ENCODE assay signal across 8 cellular contexts in genomic region chr1:101239095-101240040, GRCh38. TPM values are rescaled to one million over a fixed set of nuclear protein-coding genes. Genes with fewer than 3 reads are reported as not detected.
DNase-seq lines count a peak whose midpoint lies in the region; ATAC-seq, FAIRE-seq and TF ChIP-seq lines count a peak whose summit lies in the region.

No MANE protein-coding gene starts in this region.

- H3K27me3 Mint-ChIP-seq in stimulated activated naive B cell treated with anti-CD40 and anti-IgM and Interleukin-4, amounts not matched to agents 10 μg/mL and 1 μg/mL and 100 μg/mL, for 72 hours, result no peaks in the 10 kb centered on the region
- H3K27me3 Mint-ChIP-seq in Calu3 (ENCODE audit: unreplicated experiment), result peaks cover 63% of the 10 kb centered on the region

- H3K9me3 Mint-ChIP-seq in stimulated activated naive B cell treated with anti-CD40 and anti-IgM and Interleukin-4, amounts not matched to agents 10 μg/mL and 1 μg/mL and 100 μg/mL, for 72 hours, result no peaks in the 10 kb centered on the region
- no peaks in the 10 kb centered on the region for H3K9me3 Mint-ChIP-seq in Calu3 (ENCODE audit: low read depth, unreplicated experiment)

- peak overlapping the region; percentile 63 for H3K27ac ChIP-seq in layer of hippocampus (ENCODE audit: low read depth, low read length)

- intact Hi-C loops in Calu3 (cut with micrococcal nuclease; ENCODE audit: unreplicated experiment), result loop anchor here (2.0 to 5.0 kb wide), 2 partner anchors 237 to 319 kb away; no protein-coding TSS in a partner anchor

- TF ChIP-seq POLR2A in NB4 (IDR thresholded peaks at IDR 0.05; ENCODE audit: extremely low read depth, insufficient read length) (no peak), H54 (IDR thresholded peaks at IDR 0.05; ENCODE audit: low read depth, low read length) (no peak)

- H3K36me3 Mint-ChIP-seq in stimulated activated naive B cell treated with anti-CD40 and anti-IgM and Interleukin-4, amounts not matched to agents 10 μg/mL and 1 μg/mL and 100 μg/mL, for 72 hours, result peaks cover 35 to 36% of the 10 kb centered on the region in 2 donors
- H3K36me3 Mint-ChIP-seq in Calu3 (ENCODE audit: insufficient read depth, unreplicated experiment), result peaks cover 19% of the 10 kb centered on the region

- TF ChIP-seq CTCF in NB4 (IDR thresholded peaks at IDR 0.05; ENCODE audit: low read depth, low read length) (no peak), Calu3 (IDR thresholded peaks at IDR 0.05; ENCODE audit: unreplicated experiment) (no peak)

- H3K4me1 Mint-ChIP-seq in stimulated activated naive B cell treated with anti-CD40 and anti-IgM and Interleukin-4, amounts not matched to agents 10 μg/mL and 1 μg/mL and 100 μg/mL, for 72 hours, result peaks cover 38 to 58% of the 10 kb centered on the region in 2 donors
- H3K4me1 Mint-ChIP-seq in Calu3 (ENCODE audit: low read depth, unreplicated experiment), result peaks cover 21% of the 10 kb centered on the region

- no peak for FAIRE-seq in H54 (lab: Jason Lieb, UNC)

- peak overlapping the region; percentile 89 to 97 for H3K4me3 Mint-ChIP-seq in stimulated activated naive B cell treated with anti-CD40 and anti-IgM and Interleukin-4, amounts not matched to agents 10 μg/mL and 1 μg/mL and 100 μg/mL, for 72 hours
- H3K4me3 Mint-ChIP-seq in Calu3 (ENCODE audit: low read depth, unreplicated experiment), result no peak overlapping the region

- H3K27ac Mint-ChIP-seq in stimulated activated naive B cell treated with anti-CD40 and anti-IgM and Interleukin-4, amounts not matched to agents 10 μg/mL and 1 μg/mL and 100 μg/mL, for 72 hours, result peak overlapping the region; percentile 26
- H3K27ac Mint-ChIP-seq in Calu3 (ENCODE audit: unreplicated experiment), result no peak overlapping the region

- peaks cover 2% of the 10 kb centered on the region for H3K27me3 ChIP-seq in layer of hippocampus (ENCODE audit: control insufficient read depth, insufficient read depth, low read length)

- ATAC-seq in stimulated activated naive B cell treated with anti-CD40 and anti-IgM and Interleukin-4, amounts not matched to agents 10 μg/mL and 1 μg/mL and 100 μg/mL, for 72 hours (replicated peaks), result no peak
- no peak for ATAC-seq in HG03520 (IDR thresholded peaks at IDR 0.05; ENCODE audit: unreplicated experiment)

- CTCF ChIA-PET in Calu3 (lab: Charles Lee), result interaction anchor here (1.0 to 1.4 kb wide), 2 partner anchors 15 to 49 kb away, joined by 3 to 8 read pairs; no protein-coding TSS in a partner anchor

- DNase-seq in NB4 (ENCODE audit: low read depth), result peak; percentile 63
- DNase-seq in activated T-cell treated with anti-CD3 and anti-CD28 coated beads, Interleukin-2, amount 50 U/mL, for 48 hours, result peak; percentile 75 to 80
- DNase-seq in stimulated activated naive B cell treated with anti-CD40 and anti-IgM and Interleukin-4, amounts not matched to agents 10 μg/mL and 1 μg/mL and 100 μg/mL, for 72 hours, result no peak
- DNase-seq in Calu3, result no peak
- no peak for DNase-seq in H54 (ENCODE audit: insufficient read length, low spot score)
- no peak for DNase-seq in D341Med (ENCODE audit: low spot score)

- H3K4me3 ChIP-seq in NB4 (ENCODE audit: low read depth, low read length), result peak overlapping the region; percentile 54

- BruUV-seq in Calu3 (replicated peaks; lab: Mats Ljungman, UMichigan), result no TSS peak

RNA-seq across cellular contexts. Expression of gene S1PR1, which starts 2.5 kb away (rescaled TPM):
- not detected in 2 replicates for total RNA-seq in Calu3 (2022)

Comparison
In these comparisons a context has a peak if more than half of its experiments do, and no peak if none do; other contexts are left out.
1. DNase-seq: peak in NB4 (single experiment) and activated T-cell treated with anti-CD3 and anti-CD28 coated beads, Interleukin-2, amount 50 U/mL, for 48 hours (2 of 2); none in stimulated activated naive B cell treated with anti-CD40 and anti-IgM and Interleukin-4, amounts not matched to agents 10 μg/mL and 1 μg/mL and 100 μg/mL, for 72 hours (single experiment), Calu3 (single experiment), H54 (single experiment) and D341Med (single experiment).